Comparison of ENCODE assay signal across 9 cellular contexts in the genomic region with DNA sequence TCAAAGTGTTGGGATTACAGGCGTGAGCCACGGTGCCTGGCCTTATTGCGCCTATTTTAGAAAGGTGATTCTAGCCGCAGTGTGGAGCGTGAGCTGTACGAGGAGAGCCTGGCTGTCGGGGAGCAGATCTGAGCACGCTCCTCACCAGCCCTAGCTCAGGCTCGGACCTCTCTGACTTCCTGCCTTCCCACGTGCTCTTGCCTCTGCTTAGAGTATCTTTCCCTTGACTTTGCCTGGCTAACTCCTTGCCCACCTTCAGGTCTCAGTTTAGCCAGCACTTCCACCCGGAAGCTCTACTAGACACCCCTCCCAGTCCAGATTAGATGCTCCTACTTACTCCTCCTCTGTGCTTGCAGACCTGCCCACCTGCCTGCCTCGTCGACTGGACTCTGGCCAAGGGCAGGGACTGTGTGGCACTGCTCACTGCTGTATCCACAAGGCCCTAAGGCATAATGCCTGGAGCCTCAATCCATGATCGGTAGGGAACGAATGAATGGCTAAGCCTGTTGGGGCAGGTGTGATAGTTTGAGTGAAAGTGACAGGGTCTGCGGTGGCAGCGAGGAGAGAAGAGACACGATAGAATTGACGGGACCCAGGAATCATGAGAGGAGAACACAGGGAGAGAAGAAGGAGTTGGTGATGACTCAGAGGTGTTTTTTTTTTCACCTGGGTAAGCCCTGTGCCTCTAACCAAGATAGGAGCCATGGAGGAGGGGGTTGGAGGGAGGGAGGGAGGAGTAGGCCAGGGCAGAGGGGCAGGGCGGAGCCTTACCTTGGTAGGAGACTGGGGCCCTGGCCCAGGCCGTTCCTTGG. TPM values are rescaled to one million over a fixed set of nuclear protein-coding genes. Genes with fewer than 3 reads are reported as not detected.
DNase-seq lines count a peak whose midpoint lies in the region; ATAC-seq and TF ChIP-seq lines count a peak whose summit lies in the region.
"Had no signal": no experiment of that assay in that cellular context is flagged by ENCODE, and none has a peak within 500 bp of the region (broad histone marks: within the 10 kb centered on the region; RNA-seq: fewer than 3 reads in every experiment).

No MANE protein-coding gene starts in this region.

- ATAC-seq in Right ventricle myocardium inferior (no peak), Right ventricle myocardium superior (ENCODE audit: poor library complexity) (no peak)

- no peak overlapping the region for H3K23ac ChIP-seq in mesendoderm (ENCODE audit: low read length)

- intact Hi-C loops in Right ventricle myocardium inferior (cut with DNase I) (no loop called here), Right ventricle myocardium superior (cut with DNase I) (no loop called here), breast epithelium (cut with DNase I; ENCODE audit: low total_unique reads) (no loop called here), posterior cingulate gyrus (cut with DNase I) (no loop called here)

- no peak overlapping the region for H2AK5ac ChIP-seq in mesendoderm (ENCODE audit: low read length)

- H3K56ac ChIP-seq in mesendoderm (ENCODE audit: low read length): peak overlapping the region; percentile 49

- H3K4ac ChIP-seq in mesendoderm (ENCODE audit: low read depth, low read length): no peak overlapping the region

- no peak overlapping the region for H4K8ac ChIP-seq in mesendoderm (ENCODE audit: low read depth, low read length)

- H3K4me1 ChIP-seq in breast epithelium: peaks cover 5 to 27% of the 10 kb centered on the region in 2 donors
- peaks cover 7% of the 10 kb centered on the region for H3K4me1 ChIP-seq in mesendoderm (ENCODE audit: control insufficient read depth, low read depth, low read length)
- no peaks in the 10 kb centered on the region for H3K4me1 ChIP-seq in urinary bladder (ENCODE audit: insufficient read depth)

- WGBS in mesendoderm (ENCODE audit: extremely low coverage, insufficient coverage, low lambda C conversion rate): no CpG with 5 or more reads among the region's 21 CpGs
- 74% methylated on average over 21 of the region's 21 CpGs for WGBS in urinary bladder

- TF ChIP-seq CTCF in breast epithelium (IDR thresholded peaks at IDR 0.05): no peak

- no peaks in the 10 kb centered on the region for H3K36me3 ChIP-seq in breast epithelium
- H3K36me3 ChIP-seq in mesendoderm (ENCODE audit: control insufficient read depth, insufficient read depth, low read length): no peaks in the 10 kb centered on the region
- H3K36me3 ChIP-seq in urinary bladder (ENCODE audit: insufficient read depth): no peaks in the 10 kb centered on the region

- no peaks in the 10 kb centered on the region for H3K79me1 ChIP-seq in mesendoderm (ENCODE audit: low read length)

- TF ChIP-seq POLR2A in breast epithelium (IDR thresholded peaks at IDR 0.05): no peak

- no peak overlapping the region for H3K4me3 ChIP-seq in breast epithelium
- H3K4me3 ChIP-seq in mesendoderm (ENCODE audit: low read length): no peak overlapping the region
- no peak overlapping the region for H3K4me3 ChIP-seq in urinary bladder (ENCODE audit: low read depth, low read length)

- H3K27ac ChIP-seq in breast epithelium (peak overlapping the region; percentile 75 to 82), mesendoderm (ENCODE audit: low read depth, low read length) (no peak overlapping the region), urinary bladder (ENCODE audit: low read depth) (peak overlapping the region; percentile 29)

- no peak overlapping the region for H2BK120ac ChIP-seq in mesendoderm (ENCODE audit: low read depth, low read length)

- H3K9me3 ChIP-seq in breast epithelium: no peaks in the 10 kb centered on the region

- H3K9ac ChIP-seq in mesendoderm (ENCODE audit: low read length): peak overlapping the region; percentile 17

- no peaks in the 10 kb centered on the region for H3K27me3 ChIP-seq in breast epithelium
- H3K27me3 ChIP-seq in mesendoderm (ENCODE audit: insufficient read depth, low read length, poor library complexity): no peaks in the 10 kb centered on the region

- DNase-seq in Right ventricle myocardium inferior (ENCODE audit: missing footprints): peak; percentile 70
- no peak for DNase-seq in Right ventricle myocardium superior
- DNase-seq in breast epithelium (ENCODE audit: low spot score in 2 of 2): no peak
- peak; percentile 81 for DNase-seq in mesendoderm
- no peak for DNase-seq in posterior cingulate gyrus
- no peak for DNase-seq in NK-92 (lab: John Stamatoyannopoulos, UW; ENCODE audit: unreplicated experiment)
- no peak for DNase-seq in stimulated activated CD8-positive, alpha-beta memory T cell treated with anti-CD3 and anti-CD28 coated beads, Interleukin-4, amount 100 ng/mL, for 48 hours
- DNase-seq: NCI-H1436 had no signal

- H3K79me2 ChIP-seq in mesendoderm (ENCODE audit: control insufficient read depth, insufficient read depth, low read length): no peaks in the 10 kb centered on the region

- H4K5ac ChIP-seq in mesendoderm (ENCODE audit: low read length): no peak overlapping the region

- no peak overlapping the region for H2BK15ac ChIP-seq in mesendoderm (replicated peaks; ENCODE audit: low read depth)

- H2BK5ac ChIP-seq in mesendoderm (ENCODE audit: low read length): peak overlapping the region; percentile 35

- no peak overlapping the region for H3K4me2 ChIP-seq in mesendoderm (ENCODE audit: low read length)

- H3K18ac ChIP-seq in mesendoderm (ENCODE audit: low read length): no peak overlapping the region

RNA-seq across cellular contexts. Expression of a gene that starts 28.1 kb away (rescaled TPM):
- total RNA-seq in Right ventricle myocardium inferior (57.3 TPM), Right ventricle myocardium superior (49.3 TPM), breast epithelium (10 to 100 TPM; 41.6 to 93.5 (median 43.2) TPM), urinary bladder (40.7 TPM)
- polyA plus RNA-seq in mesendoderm (2013, experiment 1 of 2): 45.4 TPM
- polyA plus RNA-seq in mesendoderm (2013, experiment 2 of 2): 46.2 TPM
- polyA plus RNA-seq in urinary bladder: 83.6 TPM

Comparison
In these comparisons a context has a peak if more than half of its experiments do, and no peak if none do; other contexts are left out.
1. DNase-seq: peak in Right ventricle myocardium inferior (single experiment) and mesendoderm (single experiment); none in Right ventricle myocardium superior (single experiment), breast epithelium (0 of 2), posterior cingulate gyrus (0 of 10), NK-92 (single experiment) and stimulated activated CD8-positive, alpha-beta memory T cell treated with anti-CD3 and anti-CD28 coated beads, Interleukin-4, amount 100 ng/mL, for 48 hours (single experiment).